8 cellular contexts compared by ENCODE assay signal in genomic region chr19:17235618-17236413, GRCh38. TPM values are rescaled to one million over a fixed set of nuclear protein-coding genes. Genes with fewer than 3 reads are reported as not detected.
DNase-seq lines count a peak whose midpoint lies in the region; ATAC-seq and TF ChIP-seq lines count a peak whose summit lies in the region.

No MANE protein-coding gene starts in this region.

- WGBS in spleen, 5 donors: 0 to 5% (median 1%) methylated on average over 4 to 78 of the region's 81 CpGs

- no peaks in the 10 kb centered on the region for H3K36me3 Mint-ChIP-seq in CD8-positive, alpha-beta T cell
- no peaks in the 10 kb centered on the region for H3K36me3 Mint-ChIP-seq in immature natural killer cell

- H3K4me1 ChIP-seq in CD8-positive, alpha-beta T cell (ENCODE audit: insufficient read depth, low read length): peaks cover 13% of the 10 kb centered on the region
- peaks cover 0 to 7% of the 10 kb centered on the region in 2 donors for H3K4me1 ChIP-seq in breast epithelium
- peaks cover 13 to 32% (median 28%) of the 10 kb centered on the region in 6 donors for H3K4me1 ChIP-seq in spleen

- TF ChIP-seq POLR2A in breast epithelium (IDR thresholded peaks at IDR 0.05) (no peak), spleen (IDR thresholded peaks at IDR 0.05) (no peak)

- intact Hi-C loops in CD8-positive, alpha-beta T cell (cut with DNase I, micrococcal nuclease): loop anchor here (1.0 to 2.0 kb wide), 7 partner anchors 10 to 169 kb away; partner anchors contain the start of genes OCEL1 (in 2 of the 2), HAUS8 (in 1 of the 2), MYO9B (in 1 of the 2) and USE1 (in 1 of the 2)
- intact Hi-C loops in breast epithelium (cut with DNase I; ENCODE audit: low total_unique reads): no loop called here
- intact Hi-C loops in spleen (cut with DNase I; ENCODE audit: low total_unique reads): no loop called here

- peak overlapping the region; percentile 40 for H3K27ac ChIP-seq in CD8-positive, alpha-beta T cell (ENCODE audit: low read depth, low read length)
- H3K27ac ChIP-seq in VCaP (peak overlapping the region; percentile 95), breast epithelium (peak overlapping the region; percentile 68 to 83), spleen (peak overlapping the region; percentile 38 to 89 (median 78))

- H3K27me3 ChIP-seq in CD8-positive, alpha-beta T cell (ENCODE audit: insufficient read depth, low read length): no peaks in the 10 kb centered on the region
- H3K27me3 ChIP-seq in breast epithelium (no peaks in the 10 kb centered on the region), spleen (replicated peaks in 1 of 7) (no peaks in the 10 kb centered on the region)

- peak; percentile 52 to 85 (median 76) for DNase-seq in CD8-positive, alpha-beta T cell
- peak; percentile 72 for DNase-seq in MV-4-11 (lab: John Stamatoyannopoulos, UW)
- DNase-seq in breast epithelium (ENCODE audit: low spot score in 2 of 2): peak; percentile 50 to 73
- peak; percentile 65 to 76 (median 69) for DNase-seq in immature natural killer cell
- peak; percentile 96 for DNase-seq in spleen

- H3K9me3 ChIP-seq in CD8-positive, alpha-beta T cell (ENCODE audit: low read length): no peaks in the 10 kb centered on the region
- H3K9me3 ChIP-seq in breast epithelium (no peaks in the 10 kb centered on the region), spleen (no peaks in the 10 kb centered on the region)

- peak overlapping the region; percentile 86 for H3K4me3 ChIP-seq in CD8-positive, alpha-beta T cell (ENCODE audit: low read depth, low read length)
- H3K4me3 ChIP-seq in breast epithelium (peak overlapping the region; percentile 47 to 86 (median 56)), spleen (peak overlapping the region; percentile 47 to 85 (median 58))

- H3K4me1 Mint-ChIP-seq in CD8-positive, alpha-beta T cell (ENCODE audit: low read depth): peaks cover 10% of the 10 kb centered on the region
- peaks cover 7 to 10% of the 10 kb centered on the region in 2 donors for H3K4me1 Mint-ChIP-seq in immature natural killer cell

- no peak overlapping the region for H3K27ac Mint-ChIP-seq in CD8-positive, alpha-beta T cell
- no peak overlapping the region for H3K27ac Mint-ChIP-seq in immature natural killer cell

- H3K36me3 ChIP-seq in CD8-positive, alpha-beta T cell (ENCODE audit: insufficient read depth, low read length): no peaks in the 10 kb centered on the region
- H3K36me3 ChIP-seq in breast epithelium (no peaks in the 10 kb centered on the region), spleen (peaks cover 0 to 44% (median 8%) of the 10 kb centered on the region in 6 donors)

- POLR2A ChIA-PET in CD8-positive, alpha-beta T cell (lab: Charles Lee): interaction anchor here (1.1 to 2.5 kb wide), 6 partner anchors 9 to 160 kb away, joined by 3 to 19 read pairs (median 7); partner anchors contain the start of genes BABAM1, NR2F6, OCEL1 and USE1

- no peaks in the 10 kb centered on the region for H3K27me3 Mint-ChIP-seq in CD8-positive, alpha-beta T cell (ENCODE audit: low read depth)
- H3K27me3 Mint-ChIP-seq in immature natural killer cell (ENCODE audit: low read depth in 3 of 3): peaks cover 0 to 7% (median 1%) of the 10 kb centered on the region in 3 donors

- CTCF ChIA-PET in CD8-positive, alpha-beta T cell (lab: Charles Lee): interaction anchor here (0.7 to 2.0 kb wide), 15 partner anchors 10 to 177 kb away, joined by 3 to 12 read pairs (median 4); partner anchors contain the start of gene OCEL1

- no peaks in the 10 kb centered on the region for H3K9me3 Mint-ChIP-seq in CD8-positive, alpha-beta T cell
- H3K9me3 Mint-ChIP-seq in immature natural killer cell: no peaks in the 10 kb centered on the region

- peak; percentile 89 for ATAC-seq in CD8-positive, alpha-beta T cell
- ATAC-seq in GM21423 (IDR thresholded peaks at IDR 0.05; ENCODE audit: unreplicated experiment): peak; percentile 61
- no peak for ATAC-seq in HG02938 (IDR thresholded peaks at IDR 0.05; ENCODE audit: unreplicated experiment)

- peak; percentile 58 for TF ChIP-seq CTCF in CD8-positive, alpha-beta T cell (IDR thresholded peaks at IDR 0.05)
- TF ChIP-seq CTCF in VCaP (conservative IDR thresholded peaks at IDR 0.05) (peak; percentile 69), breast epithelium (IDR thresholded peaks at IDR 0.05) (peak in 1 of 3 donors; percentile 37), spleen (IDR thresholded peaks at IDR 0.05 in 8 of 11, conservative IDR thresholded peaks at IDR 0.05 in 3 of 11) (peak in 8 of 11 experiments; percentile 39 to 80 (median 62))

- H3K4me3 Mint-ChIP-seq in CD8-positive, alpha-beta T cell: peak overlapping the region; percentile 78
- peak overlapping the region in 4 of 5 donors; percentile 59 to 76 (median 68) for H3K4me3 Mint-ChIP-seq in immature natural killer cell

RNA-seq across cellular contexts. Expression of gene OCEL1, which starts 9.8 kb away (rescaled TPM):
- total RNA-seq in CD8-positive, alpha-beta T cell: 10 to 100 TPM; 20.9 to 24.9 TPM
- total RNA-seq in breast epithelium (10 to 100 TPM in 1 of 3 donors, 1 to 10 TPM in 2; 8.8 to 13.8 (median 9.4) TPM), spleen (10 to 100 TPM in 6 of 7 donors, 1 to 10 TPM in 1; 7.7 to 28.6 (median 25.4) TPM)
- polyA plus RNA-seq in immature natural killer cell (10 to 100 TPM; 31.4 to 51.3 (median 42.3) TPM), spleen (10 to 100 TPM; 20.4 to 31.8 (median 24.3) TPM)

RNA-seq across cellular contexts. Expression of gene NR2F6, which starts 9.9 kb away (rescaled TPM):
- under 1 TPM; 0.31 to 0.38 TPM for total RNA-seq in CD8-positive, alpha-beta T cell
- total RNA-seq in breast epithelium: 10 to 100 TPM; 23.2 to 52.4 (median 34.7) TPM
- polyA plus RNA-seq in immature natural killer cell: 1 to 10 TPM in 1 of 3 donors, under 1 TPM in 2; 0.67 to 1.4 (median 0.94) TPM
- total RNA-seq in spleen: 10 to 100 TPM; 11.6 to 15.0 (median 14.5) TPM
- polyA plus RNA-seq in spleen: 10 to 100 TPM in 1 of 3 donors, 1 to 10 TPM in 2; 6.6 to 11.9 (median 7.8) TPM

RNA-seq across cellular contexts. Expression of gene USE1, which starts 20.7 kb away (rescaled TPM):
- 10 to 100 TPM; 23.1 to 25.3 TPM for total RNA-seq in CD8-positive, alpha-beta T cell
- 10 to 100 TPM; 15.5 to 29.0 (median 27.5) TPM for total RNA-seq in breast epithelium
- polyA plus RNA-seq in immature natural killer cell: 10 to 100 TPM; 35.4 to 42.0 (median 38.8) TPM
- total RNA-seq in spleen: 10 to 100 TPM; 17.2 to 30.4 (median 25.9) TPM
- 10 to 100 TPM; 65.1 to 74.4 (median 65.4) TPM for polyA plus RNA-seq in spleen

RNA-seq across cellular contexts. Expression of gene USHBP1, which starts 28.7 kb away (rescaled TPM):
- not detected for total RNA-seq in CD8-positive, alpha-beta T cell
- total RNA-seq in breast epithelium (1 to 10 TPM; 5.8 to 8.8 (median 7.0) TPM), spleen (10 to 100 TPM in 2 of 7 donors, 1 to 10 TPM in 5; 4.4 to 16.6 (median 7.6) TPM)
- polyA plus RNA-seq in immature natural killer cell (not detected), spleen (10 to 100 TPM in 2 of 3 donors, 1 to 10 TPM in 1; 3.1 to 16.6 (median 12.4) TPM)

RNA-seq across cellular contexts. Expression of gene BABAM1, which starts 31.4 kb away (rescaled TPM):
- total RNA-seq in CD8-positive, alpha-beta T cell: 10 to 100 TPM; 46.9 to 58.0 TPM
- total RNA-seq in breast epithelium (10 to 100 TPM; 48.5 to 65.6 (median 54.1) TPM), spleen (10 to 100 TPM; 61.7 to 84.3 (median 71.3) TPM)
- polyA plus RNA-seq in immature natural killer cell (100 to 1,000 TPM; 135 to 218 (median 141) TPM), spleen (100 to 1,000 TPM in 2 of 3 donors, 10 to 100 TPM in 1; 74.8 to 133 (median 114) TPM)

Comparison
In these comparisons a context has a peak if more than half of its experiments do, and no peak if none do; other contexts are left out.
1. H3K27ac ChIP-seq: peak in every context shown above with its lines; median percentile 95 in VCaP; 78 in spleen; 76 in breast epithelium; 40 in CD8-positive, alpha-beta T cell.
2. RNA of gene NR2F6, which starts 9.9 kb away (total RNA-seq): 23.2 to 52.4 TPM in breast epithelium and 11.6 to 15.0 TPM in spleen; 0.31 to 0.38 TPM in CD8-positive, alpha-beta T cell; every median in the first group is over 4 times any median in the second.
3. intact Hi-C loops: an anchor here in CD8-positive, alpha-beta T cell (1.0 to 2.0 kb wide); none called in breast epithelium and spleen.
4. Peak in every context shown above with its lines, with median percentiles within 50 percentile points of each other: DNase-seq and H3K4me3 ChIP-seq.